Comparison of ENCODE assay signal across 13 cellular contexts in genomic region chr18:41938445-41938844, GRCh38. TPM values are rescaled to one million over a fixed set of nuclear protein-coding genes. Genes with fewer than 3 reads are reported as not detected.
A peak's percentile ranks its signal among the peaks of the same experiment; 100 is the strongest.
DNase-seq lines count a peak whose midpoint lies in the region; ATAC-seq, FAIRE-seq and TF ChIP-seq lines count a peak whose summit lies in the region.
"Had no signal": no experiment of that assay in that cellular context is flagged by ENCODE, and none has a peak within 500 bp of the region (broad histone marks: within the 10 kb centered on the region; RNA-seq: fewer than 3 reads in every experiment).

No MANE protein-coding gene starts in this region.

- H3K4me3 Mint-ChIP-seq in osteocyte (ENCODE audit: unreplicated experiment) = no peak overlapping the region

- no peaks in the 10 kb centered on the region for H3K4me1 ChIP-seq in small intestine (ENCODE audit: control insufficient read depth in 2 of 2, insufficient read depth in 1 of 2, low read depth in 1 of 2, low read length in 1 of 2)
- H3K4me1 ChIP-seq: gastroesophageal sphincter had no signal

- 92 to 98% (median 95%) methylated on average over 2 of the region's 2 CpGs for WGBS in small intestine, 3 donors

- no peaks in the 10 kb centered on the region for H3K36me3 Mint-ChIP-seq in osteocyte (ENCODE audit: unreplicated experiment)

- peak overlapping the region; percentile 50 for H3K27ac Mint-ChIP-seq in osteocyte (ENCODE audit: unreplicated experiment)

- H3K9me3 Mint-ChIP-seq in osteocyte (ENCODE audit: unreplicated experiment) = no peaks in the 10 kb centered on the region

- H3K27me3 Mint-ChIP-seq in osteocyte (ENCODE audit: unreplicated experiment) = no peaks in the 10 kb centered on the region

- no peaks in the 10 kb centered on the region for H3K9me3 ChIP-seq in small intestine (ENCODE audit: control insufficient read depth, low read depth)
- H3K9me3 ChIP-seq: gastroesophageal sphincter had no signal

- H3K27me3 ChIP-seq in small intestine (ENCODE audit: control insufficient read depth in 2 of 2, insufficient read depth in 2 of 2, low read length in 2 of 2) = no peaks in the 10 kb centered on the region

- peaks cover 49% of the 10 kb centered on the region for H3K4me1 Mint-ChIP-seq in osteocyte (ENCODE audit: unreplicated experiment)

- peak; percentile 98 for DNase-seq in ELR (ENCODE audit: low read depth)
- peak; percentile 79 for DNase-seq in MV-4-11 (lab: John Stamatoyannopoulos, UW)
- DNase-seq in dedifferentiated amniotic fluid mesenchymal stem cell (ENCODE audit: extremely low spot score) = peak; percentile 53
- no peak for DNase-seq in osteocyte (ENCODE audit: extremely low spot score, unreplicated experiment)
- no peak for DNase-seq in NCI-H1105 treated with DMSO at 0.1 percent for 48 hours (lab: John Stamatoyannopoulos, UW)
- no peak for DNase-seq in small intestine
- DNase-seq: activated CD4-positive, alpha-beta T cell treated with anti-CD3 and anti-CD28 coated beads, Interleukin-2, amount 50 U/mL, for 1 hour; GF-D8; midbrain; NCI-H1930; stimulated activated naive CD4-positive, alpha-beta T cell treated with Interleukin-2 at 50 U/mL for 16 hours had no signal

- no peak for FAIRE-seq in small intestine (lab: Jason Lieb, UNC)

- H3K36me3 ChIP-seq in small intestine (ENCODE audit: control insufficient read depth in 2 of 2, insufficient read depth in 2 of 2, low read length in 2 of 2) = no peaks in the 10 kb centered on the region
- H3K36me3 ChIP-seq: gastroesophageal sphincter had no signal

- H3K27ac ChIP-seq in small intestine (ENCODE audit: low read depth in 1 of 2, low read length in 1 of 2) = no peak overlapping the region
- H3K27ac ChIP-seq: gastroesophageal sphincter had no signal

- no peak for TF ChIP-seq CTCF in osteocyte (IDR thresholded peaks at IDR 0.05)

- no peak overlapping the region for H3K4me3 ChIP-seq in small intestine (ENCODE audit: low read depth in 1 of 2, low read length in 2 of 2)
- H3K4me3 ChIP-seq: gastroesophageal sphincter had no signal

- no peak for ATAC-seq in HG03565 (IDR thresholded peaks at IDR 0.05; ENCODE audit: unreplicated experiment)
- ATAC-seq: gastroesophageal sphincter had no signal

RNA-seq across cellular contexts. Expression of gene PIK3C3, which starts 16.6 kb away (rescaled TPM):
- total RNA-seq in osteocyte = 66.4 and 75.1 TPM in 2 replicates
- 10 to 100 TPM; 17.0 to 23.9 (median 17.8) TPM for polyA plus RNA-seq in small intestine

Comparison
In these comparisons a context has a peak if more than half of its experiments do, and no peak if none do; other contexts are left out.
1. DNase-seq: peak in ELR (single experiment), MV-4-11 (single experiment) and dedifferentiated amniotic fluid mesenchymal stem cell (single experiment); none in osteocyte (single experiment), NCI-H1105 treated with DMSO at 0.1 percent for 48 hours (single experiment) and small intestine (single experiment).